In the genomic region with DNA sequence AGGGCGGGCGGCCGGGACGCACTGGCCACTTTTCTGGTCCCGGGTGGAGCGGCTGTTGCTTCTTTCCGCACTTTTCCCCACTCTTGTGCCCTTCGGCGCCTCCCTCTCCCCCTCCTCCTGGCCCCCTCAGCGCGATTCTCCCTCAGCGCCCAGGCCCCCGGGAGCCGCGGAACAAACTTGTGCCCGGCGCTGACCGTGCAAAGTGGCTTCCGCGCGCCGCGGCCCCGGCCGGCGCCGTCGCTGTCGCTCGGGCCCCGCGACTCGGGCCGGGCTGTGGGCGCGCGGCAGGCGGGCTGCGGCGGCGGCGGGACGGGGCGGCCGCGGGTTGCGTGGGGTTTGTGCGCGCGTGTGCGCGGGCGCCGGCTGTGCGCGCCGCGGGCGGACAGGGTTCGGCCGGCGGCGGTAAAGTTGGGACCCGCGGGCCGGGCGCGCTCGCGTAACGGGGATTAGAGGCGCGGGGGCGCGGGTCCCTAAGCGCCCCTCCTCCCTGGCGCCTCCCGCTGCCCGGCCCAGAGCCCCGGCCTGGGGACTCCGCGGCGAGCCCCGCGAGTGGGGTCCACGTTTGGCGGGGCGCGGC, we compare ENCODE assay signal across 1 cellular context.
TF ChIP-seq lines count a peak whose summit lies in the region.

No MANE protein-coding gene starts in this region.

TF ChIP-seq in HepG2, 621 proteins besides CTCF, POLR2A, EP300 and RAD21 (continued from another document):
- TF ChIP-seq, protein P1, sequence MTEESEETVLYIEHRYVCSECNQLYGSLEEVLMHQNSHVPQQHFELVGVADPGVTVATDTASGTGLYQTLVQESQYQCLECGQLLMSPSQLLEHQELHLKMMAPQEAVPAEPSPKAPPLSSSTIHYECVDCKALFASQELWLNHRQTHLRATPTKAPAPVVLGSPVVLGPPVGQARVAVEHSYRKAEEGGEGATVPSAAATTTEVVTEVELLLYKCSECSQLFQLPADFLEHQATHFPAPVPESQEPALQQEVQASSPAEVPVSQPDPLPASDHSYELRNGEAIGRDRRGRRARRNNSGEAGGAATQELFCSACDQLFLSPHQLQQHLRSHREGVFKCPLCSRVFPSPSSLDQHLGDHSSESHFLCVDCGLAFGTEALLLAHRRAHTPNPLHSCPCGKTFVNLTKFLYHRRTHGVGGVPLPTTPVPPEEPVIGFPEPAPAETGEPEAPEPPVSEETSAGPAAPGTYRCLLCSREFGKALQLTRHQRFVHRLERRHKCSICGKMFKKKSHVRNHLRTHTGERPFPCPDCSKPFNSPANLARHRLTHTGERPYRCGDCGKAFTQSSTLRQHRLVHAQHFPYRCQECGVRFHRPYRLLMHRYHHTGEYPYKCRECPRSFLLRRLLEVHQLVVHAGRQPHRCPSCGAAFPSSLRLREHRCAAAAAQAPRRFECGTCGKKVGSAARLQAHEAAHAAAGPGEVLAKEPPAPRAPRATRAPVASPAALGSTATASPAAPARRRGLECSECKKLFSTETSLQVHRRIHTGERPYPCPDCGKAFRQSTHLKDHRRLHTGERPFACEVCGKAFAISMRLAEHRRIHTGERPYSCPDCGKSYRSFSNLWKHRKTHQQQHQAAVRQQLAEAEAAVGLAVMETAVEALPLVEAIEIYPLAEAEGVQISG (CRISPR knock-in tag; IDR thresholded peaks at IDR 0.05): no peak
- TF ChIP-seq POGK (CRISPR knock-in tag; conservative IDR thresholded peaks at IDR 0.05): no peak
- no peak for TF ChIP-seq ZNF570 (CRISPR knock-in tag; IDR thresholded peaks at IDR 0.05; ENCODE audit: borderline replicate concordance)
- no peak for TF ChIP-seq ZZZ3 (CRISPR knock-in tag; IDR thresholded peaks at IDR 0.05; ENCODE audit: borderline replicate concordance)
- no peak for TF ChIP-seq NFE2L2 (IDR thresholded peaks at IDR 0.05; ENCODE audit: low read length)
- peak; percentile 12 for TF ChIP-seq HNRNPK (IDR thresholded peaks at IDR 0.05; ENCODE audit: low read depth, low read length, poor library complexity, severe bottlenecking)
TF ChIP-seq in HepG2: peak in this region for 12.
